15 cellular contexts compared by ENCODE assay signal in the genomic region with DNA sequence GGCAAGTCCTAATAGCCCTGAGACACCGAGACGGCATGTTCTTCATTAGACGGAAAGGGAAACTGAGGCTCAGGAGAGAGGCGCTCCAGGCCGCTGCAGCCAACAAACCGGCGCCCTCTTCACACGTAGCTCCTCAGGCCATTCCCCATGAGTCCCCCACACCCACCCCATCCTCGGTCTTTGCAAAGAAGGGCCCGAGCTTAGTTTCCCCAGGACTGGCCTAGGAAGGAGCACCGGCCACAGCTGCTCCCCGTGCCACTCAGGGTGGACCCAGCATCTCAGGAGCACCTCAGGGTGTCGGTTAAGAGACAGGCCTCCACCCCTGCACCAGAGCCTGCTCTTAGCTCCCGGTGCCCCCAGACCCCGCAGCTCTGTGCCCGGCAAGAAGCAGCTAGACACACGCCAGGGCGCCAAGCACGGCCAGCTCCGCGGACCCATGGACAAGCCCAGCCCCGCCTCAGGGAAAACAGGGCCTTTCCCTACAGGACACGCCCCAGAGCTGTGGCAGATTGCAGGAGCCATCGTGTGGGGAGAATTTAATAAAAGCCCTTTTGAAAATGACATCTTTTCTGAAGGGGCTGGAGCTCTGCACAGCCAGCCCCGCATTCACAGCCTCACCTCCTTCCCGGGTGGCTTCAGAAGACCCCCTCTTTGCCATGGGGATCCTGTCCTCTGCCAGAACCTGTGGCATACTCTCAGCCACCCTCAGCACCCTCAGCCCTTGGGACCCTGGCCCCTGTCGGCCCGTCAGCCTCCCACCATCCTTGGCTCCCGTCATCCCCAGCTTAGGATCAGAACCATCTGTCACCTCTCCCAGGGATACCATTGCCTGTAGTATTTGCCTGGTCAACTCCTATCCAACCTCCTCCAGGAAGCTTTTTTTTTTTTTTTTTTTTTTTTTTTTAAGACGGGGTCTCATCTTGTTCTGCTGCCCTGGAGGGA. TPM values are rescaled to one million over a fixed set of nuclear protein-coding genes. Genes with fewer than 3 reads are reported as not detected.
DNase-seq lines count a peak whose midpoint lies in the region; ATAC-seq and TF ChIP-seq lines count a peak whose summit lies in the region.
"Had no signal": no experiment of that assay in that cellular context is flagged by ENCODE, and none has a peak within 500 bp of the region (broad histone marks: within the 10 kb centered on the region; RNA-seq: fewer than 3 reads in every experiment).

No MANE protein-coding gene starts in this region.

- no peak overlapping the region for H3K4ac ChIP-seq in neuronal stem cell (ENCODE audit: low read length)

- H3K27me3 ChIP-seq in HUES64 (ENCODE audit: insufficient read depth, low read length) (peaks cover 30% of the 10 kb centered on the region), neuronal stem cell (ENCODE audit: control insufficient read depth in 3 of 3, insufficient read depth in 3 of 3, low read depth in 1 of 3, low read length in 3 of 3) (peaks cover 0 to 30% (median 11%) of the 10 kb centered on the region in 3 experiments)

- TF ChIP-seq CTCF in brain (conservative IDR thresholded peaks at IDR 0.05), result no peak

- DNase-seq in D341Med (ENCODE audit: low spot score) (peak; percentile 64), neuronal stem cell (ENCODE audit: low spot score) (no peak), AG08395 (ENCODE audit: low spot score) (no peak)
- DNase-seq in activated naive CD4-positive, alpha-beta T cell treated with anti-CD3 and anti-CD28 coated beads, Interleukin-2, amount 10 ng/mL, durations not matched to agents 7 days and 5 days, result no peak
- DNase-seq in stimulated activated CD4-positive, alpha-beta T cell treated with anti-CD3 and anti-CD28 coated beads, Interleukin-12 subunit alpha, Interleukin-12 subunit beta, amount 100 ng/mL, for 4 hours, result no peak
- DNase-seq: activated CD4-positive, alpha-beta T cell treated with anti-CD3 and anti-CD28 coated beads for 36 hours; activated gamma-delta T cell; C1 segment of cervical spinal cord; central memory CD4-positive, alpha-beta T cell; immature natural killer cell; MV-4-11; SW 1271 had no signal

- peaks cover 21% of the 10 kb centered on the region for H3K27me3 Mint-ChIP-seq in brain
- H3K27me3 Mint-ChIP-seq in activated naive CD4-positive, alpha-beta T cell treated with anti-CD3 and anti-CD28 coated beads, Interleukin-2, amount 10 ng/mL, durations not matched to agents 7 days and 5 days, result peaks cover 4% of the 10 kb centered on the region
- H3K27me3 Mint-ChIP-seq: activated CD4-positive, alpha-beta T cell treated with anti-CD3 and anti-CD28 coated beads for 36 hours had no signal

- H2BK15ac ChIP-seq in neuronal stem cell (ENCODE audit: low read length), result peak overlapping the region; percentile 85

- H3K4me1 Mint-ChIP-seq in brain, result peaks cover 7% of the 10 kb centered on the region
- peaks cover 15% of the 10 kb centered on the region for H3K4me1 Mint-ChIP-seq in activated naive CD4-positive, alpha-beta T cell treated with anti-CD3 and anti-CD28 coated beads, Interleukin-2, amount 10 ng/mL, durations not matched to agents 7 days and 5 days

- 83% methylated on average over 29 of the region's 30 CpGs for WGBS in HUES64
- no CpG with 5 or more reads among the region's 30 CpGs for WGBS in neuronal stem cell (ENCODE audit: extremely low coverage in 2 of 2, insufficient read length in 2 of 2, insufficient replicate concordance in 1 of 2), 2 donors

- no peak overlapping the region for H3K27ac Mint-ChIP-seq in brain
- no peak overlapping the region for H3K27ac Mint-ChIP-seq in activated naive CD4-positive, alpha-beta T cell treated with anti-CD3 and anti-CD28 coated beads, Interleukin-2, amount 10 ng/mL, durations not matched to agents 7 days and 5 days
- H3K27ac Mint-ChIP-seq: activated CD4-positive, alpha-beta T cell treated with anti-CD3 and anti-CD28 coated beads for 36 hours had no signal

- no peak overlapping the region for H2AFZ ChIP-seq in neuronal stem cell (ENCODE audit: low read length)

- H3K36me3 Mint-ChIP-seq in brain, result no peaks in the 10 kb centered on the region
- peaks cover 22% of the 10 kb centered on the region for H3K36me3 Mint-ChIP-seq in activated naive CD4-positive, alpha-beta T cell treated with anti-CD3 and anti-CD28 coated beads, Interleukin-2, amount 10 ng/mL, durations not matched to agents 7 days and 5 days

- H3K27ac ChIP-seq in HUES64 (ENCODE audit: low read depth, low read length) (no peak overlapping the region), neuronal stem cell (replicated peaks; ENCODE audit: low read length) (no peak overlapping the region)

- H4K91ac ChIP-seq in neuronal stem cell (ENCODE audit: low read depth, low read length, poor library complexity), result no peak overlapping the region

- no peak overlapping the region for H3K18ac ChIP-seq in neuronal stem cell (ENCODE audit: low read length)

- CTCF ChIA-PET in activated naive CD4-positive, alpha-beta T cell treated with anti-CD3 and anti-CD28 coated beads, Interleukin-2, amount 10 ng/mL, durations not matched to agents 7 days and 5 days (lab: Charles Lee), result interaction anchor here (1.2 to 2.6 kb wide), 2 partner anchors 18 to 102 kb away, joined by 4 to 11 read pairs; no protein-coding TSS in a partner anchor

- ATAC-seq in HG02588 (IDR thresholded peaks at IDR 0.05; ENCODE audit: unreplicated experiment), result no peak
- ATAC-seq: activated CD4-positive, alpha-beta T cell treated with anti-CD3 and anti-CD28 coated beads for 36 hours had no signal

- H2AK5ac ChIP-seq in neuronal stem cell (ENCODE audit: low read depth, low read length), result peak overlapping the region; percentile 90

- H3K23ac ChIP-seq in neuronal stem cell (ENCODE audit: low read depth, low read length, poor library complexity), result peak overlapping the region; percentile 85

- H3K4me1 ChIP-seq in HUES64 (ENCODE audit: insufficient read depth, low read length), result no peaks in the 10 kb centered on the region
- H3K4me1 ChIP-seq in neuronal stem cell (ENCODE audit: control insufficient read depth in 2 of 2, insufficient read depth in 1 of 2, low read depth in 1 of 2, low read length in 2 of 2), result peaks cover 0 to 4% of the 10 kb centered on the region in 2 donors

- H3K9me3 ChIP-seq in HUES64 (ENCODE audit: insufficient read depth, low read depth, low read length), result no peaks in the 10 kb centered on the region
- H3K9me3 ChIP-seq in neuronal stem cell (replicated peaks in 1 of 2; ENCODE audit: control insufficient read depth in 2 of 2, insufficient read depth in 1 of 2, low read depth in 1 of 2, low read length in 2 of 2), result no peaks in the 10 kb centered on the region

- peak overlapping the region; percentile 55 for H3K4me3 ChIP-seq in HUES64 (ENCODE audit: low read length)
- H3K4me3 ChIP-seq in neuronal stem cell (ENCODE audit: low read length in 2 of 2), result peak overlapping the region in 1 of 2 donors; percentile 76

- H3K79me1 ChIP-seq in neuronal stem cell (ENCODE audit: low read depth, low read length), result no peaks in the 10 kb centered on the region

- H2BK12ac ChIP-seq in neuronal stem cell (ENCODE audit: low read length), result no peak overlapping the region

- no peak overlapping the region for H3K4me2 ChIP-seq in neuronal stem cell (ENCODE audit: insufficient read depth, low read length, poor library complexity, severe bottlenecking)

- H3K36me3 ChIP-seq in HUES64 (ENCODE audit: insufficient read depth, low read length) (no peaks in the 10 kb centered on the region), neuronal stem cell (replicated peaks in 1 of 2; ENCODE audit: control insufficient read depth in 2 of 2, insufficient read depth in 2 of 2, low read length in 2 of 2) (peaks cover 0 to 3% of the 10 kb centered on the region in 2 donors)

- peak overlapping the region; percentile 65 for H4K8ac ChIP-seq in neuronal stem cell (ENCODE audit: low read depth, low read length)

- peak overlapping the region in 3 of 5 experiments; percentile 35 to 71 (median 67) for H3K4me3 Mint-ChIP-seq in brain
- H3K4me3 Mint-ChIP-seq in activated naive CD4-positive, alpha-beta T cell treated with anti-CD3 and anti-CD28 coated beads, Interleukin-2, amount 10 ng/mL, durations not matched to agents 7 days and 5 days, result no peak overlapping the region
- H3K4me3 Mint-ChIP-seq: activated CD4-positive, alpha-beta T cell treated with anti-CD3 and anti-CD28 coated beads for 36 hours; immature natural killer cell had no signal

- H2BK5ac ChIP-seq in neuronal stem cell (ENCODE audit: low read length), result no peak overlapping the region

- no peak overlapping the region for H2BK120ac ChIP-seq in neuronal stem cell (ENCODE audit: low read depth, low read length)

- H3K14ac ChIP-seq in neuronal stem cell (ENCODE audit: low read length), result peak overlapping the region; percentile 71

- no peaks in the 10 kb centered on the region for H3K9me3 Mint-ChIP-seq in brain
- H3K9me3 Mint-ChIP-seq in activated naive CD4-positive, alpha-beta T cell treated with anti-CD3 and anti-CD28 coated beads, Interleukin-2, amount 10 ng/mL, durations not matched to agents 7 days and 5 days, result no peaks in the 10 kb centered on the region
- H3K9me3 Mint-ChIP-seq: immature natural killer cell had no signal

- no peak overlapping the region for H3K9ac ChIP-seq in HUES64 (ENCODE audit: low read depth, low read length)
- no peak overlapping the region for H3K9ac ChIP-seq in neuronal stem cell (ENCODE audit: low read depth, low read length, poor library complexity)

RNA-seq across cellular contexts. Expression of a gene that starts 59.7 kb away (rescaled TPM):
- 43.2 TPM for polyA plus RNA-seq in HUES64 (2013, experiment 1 of 2)
- polyA plus RNA-seq in HUES64 (2013, experiment 2 of 2), result 54.1 TPM
- polyA plus RNA-seq in brain (ENCODE audit: insufficient read depth, low read depth, low replicate concordance), result 77.1 TPM
- polyA plus RNA-seq in neuronal stem cell (2013, experiment 1 of 2), result 58.1 TPM
- polyA plus RNA-seq in neuronal stem cell (2013, experiment 2 of 2), result 57.3 TPM
